In genomic region chr21:30289414-30289813, GRCh38 we compare ENCODE assay signal across 44 cellular contexts. TPM values are rescaled to one million over a fixed set of nuclear protein-coding genes. Genes with fewer than 3 reads are reported as not detected.
"Had no signal": no experiment of that assay in that cellular context is flagged by ENCODE, and none has a peak within 500 bp of the region (broad histone marks: within the 10 kb centered on the region; RNA-seq: fewer than 3 reads in every experiment).

Gene KRTAP25-1, minus strand, starts transcription at chr21:30289514. Its CDS starts 24 bp downstream, at chr21:30289490.

- H3K27ac ChIP-seq: adrenal gland, ascending aorta, body of pancreas, brain microvascular endothelial cell, breast epithelium, cardiac muscle cell had no signal

- H3K27me3 ChIP-seq: adrenal gland, ascending aorta, body of pancreas, brain microvascular endothelial cell, breast epithelium, cardiac muscle cell had no signal

- H3K36me3 ChIP-seq: adrenal gland, ascending aorta, brain microvascular endothelial cell, breast epithelium, cardiac muscle cell had no signal

- H3K27me3 Mint-ChIP-seq: activated naive CD4-positive, alpha-beta T cell treated with anti-CD3 and anti-CD28 coated beads, Interleukin-2, amount 10 ng/mL, durations not matched to agents 7 days and 5 days; activated naive CD8-positive, alpha-beta T cell treated with anti-CD3 and anti-CD28 coated beads for 36 hours; activated naive CD8-positive, alpha-beta T cell treated with anti-CD3 and anti-CD28 coated beads, Interleukin-2, amount 10 ng/mL, durations not matched to agents 7 days and 5 days; activated naive CD8-positive, alpha-beta T cell treated with anti-CD3 and anti-CD28 coated beads, Interleukin-2, amount 50 U/mL, for 24 hours; activated T-cell treated with anti-CD3 and anti-CD28 coated beads, Interleukin-2, amount 50 U/mL, for 24 hours; central memory CD8-positive, alpha-beta T cell had no signal

- H3K4me3 ChIP-seq: adrenal gland, ascending aorta, body of pancreas, breast epithelium, cardiac muscle cell had no signal

- DNase-seq: activated effector memory CD4-positive, alpha-beta T cell treated with anti-CD3 and anti-CD28 coated beads, Interleukin-2, amount 50 U/mL, for 16 hours; activated effector memory CD4-positive, alpha-beta T cell treated with Interleukin-2 at 50 U/mL for 16 hours; activated gamma-delta T cell; activated gamma-delta T cell treated with Interleukin-2 at 50 U/mL for 16 hours; activated naive CD4-positive, alpha-beta T cell; activated naive CD4-positive, alpha-beta T cell treated with anti-CD3 and anti-CD28 coated beads for 36 hours; activated naive CD4-positive, alpha-beta T cell treated with anti-CD3 and anti-CD28 coated beads, Interleukin-2, amount 10 ng/mL, durations not matched to agents 7 days and 5 days; activated naive CD4-positive, alpha-beta T cell treated with anti-CD3 and anti-CD28 coated beads, Interleukin-2, amount 50 U/mL, for 16 hours; activated naive CD4-positive, alpha-beta T cell treated with Interleukin-2 at 50 U/mL for 16 hours; activated naive CD8-positive, alpha-beta T cell treated with anti-CD3 and anti-CD28 coated beads for 36 hours; activated naive CD8-positive, alpha-beta T cell treated with anti-CD3 and anti-CD28 coated beads, Interleukin-2, amount 10 ng/mL, durations not matched to agents 7 days and 5 days; activated naive CD8-positive, alpha-beta T cell treated with anti-CD3 and anti-CD28 coated beads, Interleukin-2, amount 50 U/mL, for 24 hours; activated T-cell treated with anti-CD3 and anti-CD28 coated beads, Interleukin-2, amount 50 U/mL, for 1 hour; activated T-cell treated with anti-CD3 and anti-CD28 coated beads, Interleukin-2, amount 50 U/mL, for 24 hours; activated T-cell treated with anti-CD3 and anti-CD28 coated beads, Interleukin-2, amount 50 U/mL, for 4 hours; activated T-cell treated with anti-CD3 and anti-CD28 coated beads, Interleukin-2, amount 50 U/mL, for 48 hours; activated T-cell treated with anti-CD3 and anti-CD28 coated beads, Interleukin-2, amount 50 U/mL, for 72 hours; adrenal gland; amniotic stem cell; amygdala; anterior cingulate cortex; aorta; body of pancreas; brain microvascular endothelial cell; caudate nucleus; central memory CD4-positive, alpha-beta T cell; cerebellar nuclear complex had no signal

- H3K27ac Mint-ChIP-seq: activated naive CD4-positive, alpha-beta T cell treated with anti-CD3 and anti-CD28 coated beads for 36 hours; activated naive CD4-positive, alpha-beta T cell treated with anti-CD3 and anti-CD28 coated beads, Interleukin-2, amount 10 ng/mL, durations not matched to agents 7 days and 5 days; activated naive CD4-positive, alpha-beta T cell treated with anti-CD3 and anti-CD28 coated beads, Interleukin-2, amount 50 U/mL, for 24 hours; activated naive CD4-positive, alpha-beta T cell treated with anti-CD3 and anti-CD28 coated beads, Interleukin-2, amount 50 U/mL, for 72 hours; activated naive CD8-positive, alpha-beta T cell; activated naive CD8-positive, alpha-beta T cell treated with anti-CD3 and anti-CD28 coated beads for 36 hours; activated naive CD8-positive, alpha-beta T cell treated with anti-CD3 and anti-CD28 coated beads, Interleukin-2, amount 10 ng/mL, durations not matched to agents 7 days and 5 days; activated naive CD8-positive, alpha-beta T cell treated with anti-CD3 and anti-CD28 coated beads, Interleukin-2, amount 50 U/mL, for 24 hours; activated T-cell treated with anti-CD3 and anti-CD28 coated beads, Interleukin-2, amount 50 U/mL, for 24 hours; activated T-cell treated with anti-CD3 and anti-CD28 coated beads, Interleukin-2, amount 50 U/mL, for 72 hours; activated T-helper 1 cell treated with anti-CD3 and anti-CD28 coated beads, Interleukin-12 subunit alpha, Interleukin-12 subunit beta, Interleukin-2, Interleukin-4 antibody, amounts not matched to agents 30 ng/mL and 10 ng/mL and 1 ng/mL, durations not matched to agents 14 hours and 24 hours and 36 hours; activated T-helper 17 cell treated with anti-CD3 and anti-CD28 coated beads, Interleukin-2, amount 50 U/mL, for 72 hours; activated T-helper 2 cell treated with anti-CD3 and anti-CD28 coated beads, Interferon-gamma antibody, Interleukin-2, Interleukin-4, amounts not matched to agents 10 μg/mL and 5 μg/mL and 100 μg/mL, durations not matched to agents 14 hours and 24 hours and 36 hours; brain had no signal

- H3K9me3 Mint-ChIP-seq: activated naive CD4-positive, alpha-beta T cell treated with anti-CD3 and anti-CD28 coated beads for 36 hours; activated naive CD4-positive, alpha-beta T cell treated with anti-CD3 and anti-CD28 coated beads, Interleukin-2, amount 10 ng/mL, durations not matched to agents 7 days and 5 days; activated naive CD4-positive, alpha-beta T cell treated with anti-CD3 and anti-CD28 coated beads, Interleukin-2, amount 50 U/mL, for 24 hours; activated naive CD4-positive, alpha-beta T cell treated with anti-CD3 and anti-CD28 coated beads, Interleukin-2, amount 50 U/mL, for 72 hours; activated naive CD8-positive, alpha-beta T cell treated with anti-CD3 and anti-CD28 coated beads for 36 hours; activated naive CD8-positive, alpha-beta T cell treated with anti-CD3 and anti-CD28 coated beads, Interleukin-2, amount 10 ng/mL, durations not matched to agents 7 days and 5 days; activated naive CD8-positive, alpha-beta T cell treated with anti-CD3 and anti-CD28 coated beads, Interleukin-2, amount 50 U/mL, for 24 hours; activated T-cell treated with anti-CD3 and anti-CD28 coated beads, Interleukin-2, amount 50 U/mL, for 24 hours; activated T-cell treated with anti-CD3 and anti-CD28 coated beads, Interleukin-2, amount 50 U/mL, for 4 hours; activated T-cell treated with anti-CD3 and anti-CD28 coated beads, Interleukin-2, amount 50 U/mL, for 72 hours; activated T-helper 1 cell treated with anti-CD3 and anti-CD28 coated beads, Interleukin-12 subunit alpha, Interleukin-12 subunit beta, Interleukin-2, Interleukin-4 antibody, amounts not matched to agents 30 ng/mL and 10 ng/mL and 1 ng/mL, durations not matched to agents 14 hours and 24 hours and 36 hours; activated T-helper 2 cell treated with anti-CD3 and anti-CD28 coated beads, Interferon-gamma antibody, Interleukin-2, Interleukin-4, amounts not matched to agents 10 μg/mL and 5 μg/mL and 100 μg/mL, durations not matched to agents 14 hours and 24 hours and 36 hours; brain; central memory CD8-positive, alpha-beta T cell had no signal

- H3K4me3 Mint-ChIP-seq: activated naive CD4-positive, alpha-beta T cell treated with anti-CD3 and anti-CD28 coated beads for 36 hours; activated naive CD4-positive, alpha-beta T cell treated with anti-CD3 and anti-CD28 coated beads, Interleukin-2, amount 10 ng/mL, durations not matched to agents 7 days and 5 days; activated naive CD4-positive, alpha-beta T cell treated with anti-CD3 and anti-CD28 coated beads, Interleukin-2, amount 50 U/mL, for 24 hours; activated naive CD8-positive, alpha-beta T cell; activated naive CD8-positive, alpha-beta T cell treated with anti-CD3 and anti-CD28 coated beads for 36 hours; activated naive CD8-positive, alpha-beta T cell treated with anti-CD3 and anti-CD28 coated beads, Interleukin-2, amount 10 ng/mL, durations not matched to agents 7 days and 5 days; activated naive CD8-positive, alpha-beta T cell treated with anti-CD3 and anti-CD28 coated beads, Interleukin-2, amount 50 U/mL, for 24 hours; activated T-cell treated with anti-CD3 and anti-CD28 coated beads, Interleukin-2, amount 50 U/mL, for 24 hours; activated T-cell treated with anti-CD3 and anti-CD28 coated beads, Interleukin-2, amount 50 U/mL, for 4 hours; activated T-cell treated with anti-CD3 and anti-CD28 coated beads, Interleukin-2, amount 50 U/mL, for 72 hours; activated T-helper 1 cell treated with anti-CD3 and anti-CD28 coated beads, Interleukin-12 subunit alpha, Interleukin-12 subunit beta, Interleukin-2, Interleukin-4 antibody, amounts not matched to agents 30 ng/mL and 10 ng/mL and 1 ng/mL, durations not matched to agents 14 hours and 24 hours and 36 hours; activated T-helper 17 cell treated with anti-CD3 and anti-CD28 coated beads, Interleukin-2, amount 50 U/mL, for 72 hours; brain; central memory CD8-positive, alpha-beta T cell had no signal

- H3K4me1 Mint-ChIP-seq: activated naive CD4-positive, alpha-beta T cell treated with anti-CD3 and anti-CD28 coated beads, Interleukin-2, amount 10 ng/mL, durations not matched to agents 7 days and 5 days; activated naive CD4-positive, alpha-beta T cell treated with anti-CD3 and anti-CD28 coated beads, Interleukin-2, amount 50 U/mL, for 24 hours; activated naive CD8-positive, alpha-beta T cell treated with anti-CD3 and anti-CD28 coated beads for 36 hours; activated naive CD8-positive, alpha-beta T cell treated with anti-CD3 and anti-CD28 coated beads, Interleukin-2, amount 10 ng/mL, durations not matched to agents 7 days and 5 days; activated naive CD8-positive, alpha-beta T cell treated with anti-CD3 and anti-CD28 coated beads, Interleukin-2, amount 50 U/mL, for 24 hours; activated T-helper 17 cell treated with anti-CD3 and anti-CD28 coated beads, Interleukin-2, amount 50 U/mL, for 72 hours; brain; central memory CD8-positive, alpha-beta T cell had no signal

- H3K36me3 Mint-ChIP-seq: activated naive CD4-positive, alpha-beta T cell treated with anti-CD3 and anti-CD28 coated beads, Interleukin-2, amount 10 ng/mL, durations not matched to agents 7 days and 5 days; activated naive CD4-positive, alpha-beta T cell treated with anti-CD3 and anti-CD28 coated beads, Interleukin-2, amount 50 U/mL, for 24 hours; activated naive CD4-positive, alpha-beta T cell treated with anti-CD3 and anti-CD28 coated beads, Interleukin-2, amount 50 U/mL, for 72 hours; activated naive CD8-positive, alpha-beta T cell; activated naive CD8-positive, alpha-beta T cell treated with anti-CD3 and anti-CD28 coated beads for 36 hours; activated naive CD8-positive, alpha-beta T cell treated with anti-CD3 and anti-CD28 coated beads, Interleukin-2, amount 10 ng/mL, durations not matched to agents 7 days and 5 days; brain had no signal

- H3K9me3 ChIP-seq: adrenal gland, ascending aorta, body of pancreas, breast epithelium had no signal

- H3K4me1 ChIP-seq: adrenal gland, ascending aorta, body of pancreas, breast epithelium had no signal

RNA-seq across cellular contexts. Expression of gene KRTAP25-1, which starts in this region (rescaled TPM):
- total RNA-seq: activated naive CD4-positive, alpha-beta T cell treated with anti-CD3 and anti-CD28 coated beads for 36 hours; activated naive CD4-positive, alpha-beta T cell treated with anti-CD3 and anti-CD28 coated beads, Interleukin-2, amount 50 U/mL, for 72 hours; activated naive CD8-positive, alpha-beta T cell treated with anti-CD3 and anti-CD28 coated beads for 36 hours; activated naive CD8-positive, alpha-beta T cell treated with anti-CD3 and anti-CD28 coated beads, Interleukin-2, amount 10 ng/mL, durations not matched to agents 7 days and 5 days; activated T-cell treated with anti-CD3 and anti-CD28 coated beads, Interleukin-2, amount 50 U/mL, for 4 hours; activated T-cell treated with anti-CD3 and anti-CD28 coated beads, Interleukin-2, amount 50 U/mL, for 72 hours; activated T-helper 1 cell treated with anti-CD3 and anti-CD28 coated beads, Interleukin-12 subunit alpha, Interleukin-12 subunit beta, Interleukin-2, Interleukin-4 antibody, amounts not matched to agents 30 ng/mL and 10 ng/mL and 1 ng/mL, durations not matched to agents 14 hours and 24 hours and 36 hours; activated T-helper 17 cell treated with anti-CD3 and anti-CD28 coated beads, Interleukin-2, amount 50 U/mL, for 72 hours; activated T-helper 2 cell treated with anti-CD3 and anti-CD28 coated beads, Interferon-gamma antibody, Interleukin-2, Interleukin-4, amounts not matched to agents 10 μg/mL and 5 μg/mL and 100 μg/mL, durations not matched to agents 14 hours and 24 hours and 36 hours; adrenal gland; aorta; ascending aorta; astrocyte; body of pancreas; breast epithelium; bronchial epithelial cell; cardiac muscle cell; cardiac septum; cerebellum; chondrocyte had no signal
- polyA plus RNA-seq: adipose tissue, adrenal gland, aorta, cardiac muscle cell had no signal
